1 cellular context compared by ENCODE assay signal in genomic region chr4:118754890-118755289, GRCh38.
TF ChIP-seq lines count a peak whose summit lies in the region.

No MANE protein-coding gene starts in this region.

TF ChIP-seq in WTC11, 78 proteins besides CTCF, POLR2A, EP300 and RAD21:
- no peak for TF ChIP-seq ZNF281 (CRISPR knock-in tag; IDR thresholded peaks at IDR 0.05)
- no peak for TF ChIP-seq IRF1 (CRISPR knock-in tag; IDR thresholded peaks at IDR 0.05)
- no peak for TF ChIP-seq MAX (CRISPR knock-in tag; IDR thresholded peaks at IDR 0.05)
- no peak for TF ChIP-seq E2F1 (CRISPR knock-in tag; IDR thresholded peaks at IDR 0.05)
- no peak for TF ChIP-seq SP1 (CRISPR knock-in tag; conservative IDR thresholded peaks at IDR 0.05)
- no peak for TF ChIP-seq STAT6 (CRISPR knock-in tag; conservative IDR thresholded peaks at IDR 0.05; ENCODE audit: low read depth)
- no peak for TF ChIP-seq ZBTB21 (CRISPR knock-in tag; IDR thresholded peaks at IDR 0.05; ENCODE audit: borderline replicate concordance)
- TF ChIP-seq ZNF416 (CRISPR knock-in tag; IDR thresholded peaks at IDR 0.05): no peak
- no peak for TF ChIP-seq FOXK1 (CRISPR knock-in tag; IDR thresholded peaks at IDR 0.05)
- TF ChIP-seq MLX (CRISPR knock-in tag; IDR thresholded peaks at IDR 0.05): no peak
